Comparison of ENCODE assay signal across 2 cellular contexts in the genomic region with DNA sequence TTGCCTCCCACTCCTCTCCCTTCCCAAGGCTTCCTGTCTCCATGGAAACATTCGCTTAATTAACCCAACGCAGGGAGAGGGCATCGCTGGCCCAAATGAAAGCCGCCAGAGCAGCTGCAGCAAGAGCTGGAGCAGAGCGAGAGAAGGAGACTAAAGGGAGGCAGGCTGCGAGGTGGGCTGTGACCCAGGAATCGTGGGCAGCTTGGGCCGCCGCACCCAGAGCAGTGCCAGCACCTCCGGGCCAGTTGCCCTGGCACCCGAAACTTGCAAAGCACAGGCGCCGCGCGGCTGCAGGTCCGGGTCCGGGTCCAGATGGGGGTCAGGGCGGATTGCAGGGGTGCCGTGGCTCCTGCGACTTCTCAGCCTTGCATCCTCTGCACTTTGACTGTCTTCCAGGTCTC.
TF ChIP-seq lines count a peak whose summit lies in the region.

No MANE protein-coding gene starts in this region.

TF ChIP-seq in GM23338, 12 proteins besides CTCF, POLR2A, EP300 and RAD21 (continued from another document):
- TF ChIP-seq, protein P1, sequence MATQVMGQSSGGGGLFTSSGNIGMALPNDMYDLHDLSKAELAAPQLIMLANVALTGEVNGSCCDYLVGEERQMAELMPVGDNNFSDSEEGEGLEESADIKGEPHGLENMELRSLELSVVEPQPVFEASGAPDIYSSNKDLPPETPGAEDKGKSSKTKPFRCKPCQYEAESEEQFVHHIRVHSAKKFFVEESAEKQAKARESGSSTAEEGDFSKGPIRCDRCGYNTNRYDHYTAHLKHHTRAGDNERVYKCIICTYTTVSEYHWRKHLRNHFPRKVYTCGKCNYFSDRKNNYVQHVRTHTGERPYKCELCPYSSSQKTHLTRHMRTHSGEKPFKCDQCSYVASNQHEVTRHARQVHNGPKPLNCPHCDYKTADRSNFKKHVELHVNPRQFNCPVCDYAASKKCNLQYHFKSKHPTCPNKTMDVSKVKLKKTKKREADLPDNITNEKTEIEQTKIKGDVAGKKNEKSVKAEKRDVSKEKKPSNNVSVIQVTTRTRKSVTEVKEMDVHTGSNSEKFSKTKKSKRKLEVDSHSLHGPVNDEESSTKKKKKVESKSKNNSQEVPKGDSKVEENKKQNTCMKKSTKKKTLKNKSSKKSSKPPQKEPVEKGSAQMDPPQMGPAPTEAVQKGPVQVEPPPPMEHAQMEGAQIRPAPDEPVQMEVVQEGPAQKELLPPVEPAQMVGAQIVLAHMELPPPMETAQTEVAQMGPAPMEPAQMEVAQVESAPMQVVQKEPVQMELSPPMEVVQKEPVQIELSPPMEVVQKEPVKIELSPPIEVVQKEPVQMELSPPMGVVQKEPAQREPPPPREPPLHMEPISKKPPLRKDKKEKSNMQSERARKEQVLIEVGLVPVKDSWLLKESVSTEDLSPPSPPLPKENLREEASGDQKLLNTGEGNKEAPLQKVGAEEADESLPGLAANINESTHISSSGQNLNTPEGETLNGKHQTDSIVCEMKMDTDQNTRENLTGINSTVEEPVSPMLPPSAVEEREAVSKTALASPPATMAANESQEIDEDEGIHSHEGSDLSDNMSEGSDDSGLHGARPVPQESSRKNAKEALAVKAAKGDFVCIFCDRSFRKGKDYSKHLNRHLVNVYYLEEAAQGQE (IDR thresholded peaks at IDR 0.05; ENCODE audit: unreplicated experiment) = no peak

TF ChIP-seq in GM12878, 131 proteins besides CTCF, POLR2A, EP300 and RAD21 (continued from another document):
- TF ChIP-seq, protein P2, sequence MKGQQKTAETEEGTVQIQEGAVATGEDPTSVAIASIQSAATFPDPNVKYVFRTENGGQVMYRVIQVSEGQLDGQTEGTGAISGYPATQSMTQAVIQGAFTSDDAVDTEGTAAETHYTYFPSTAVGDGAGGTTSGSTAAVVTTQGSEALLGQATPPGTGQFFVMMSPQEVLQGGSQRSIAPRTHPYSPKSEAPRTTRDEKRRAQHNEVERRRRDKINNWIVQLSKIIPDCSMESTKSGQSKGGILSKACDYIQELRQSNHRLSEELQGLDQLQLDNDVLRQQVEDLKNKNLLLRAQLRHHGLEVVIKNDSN (IDR thresholded peaks at IDR 0.05; ENCODE audit: borderline replicate concordance, extremely low read length, insufficient read depth, low read depth, low read length) = no peak
- TF ChIP-seq, protein P3, sequence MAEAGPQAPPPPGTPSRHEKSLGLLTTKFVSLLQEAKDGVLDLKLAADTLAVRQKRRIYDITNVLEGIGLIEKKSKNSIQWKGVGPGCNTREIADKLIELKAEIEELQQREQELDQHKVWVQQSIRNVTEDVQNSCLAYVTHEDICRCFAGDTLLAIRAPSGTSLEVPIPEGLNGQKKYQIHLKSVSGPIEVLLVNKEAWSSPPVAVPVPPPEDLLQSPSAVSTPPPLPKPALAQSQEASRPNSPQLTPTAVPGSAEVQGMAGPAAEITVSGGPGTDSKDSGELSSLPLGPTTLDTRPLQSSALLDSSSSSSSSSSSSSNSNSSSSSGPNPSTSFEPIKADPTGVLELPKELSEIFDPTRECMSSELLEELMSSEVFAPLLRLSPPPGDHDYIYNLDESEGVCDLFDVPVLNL (IDR thresholded peaks at IDR 0.05; ENCODE audit: low read depth, low read length) = no peak
- TF ChIP-seq SMC3 (IDR thresholded peaks at IDR 0.05; ENCODE audit: borderline replicate concordance, low read length) = no peak
- no peak for TF ChIP-seq NFXL1 (IDR thresholded peaks at IDR 0.05; ENCODE audit: borderline replicate concordance)
- no peak for TF ChIP-seq HDAC2 (IDR thresholded peaks at IDR 0.05)
- TF ChIP-seq POLR2AphosphoS5 (IDR thresholded peaks at IDR 0.05; ENCODE audit: low read length) = no peak
